17 cellular contexts compared by ENCODE assay signal in genomic region chr3:146709969-146710368, GRCh38.
DNase-seq lines count a peak whose midpoint lies in the region; ATAC-seq and TF ChIP-seq lines count a peak whose summit lies in the region.
"Had no signal": no experiment of that assay in that cellular context is flagged by ENCODE, and none has a peak within 500 bp of the region (broad histone marks: within the 10 kb centered on the region; RNA-seq: fewer than 3 reads in every experiment).

No MANE protein-coding gene starts in this region.

- H4K20me1 ChIP-seq in PC-3 (ENCODE audit: low read length), result no peaks in the 10 kb centered on the region

- BruUV-seq in PC-3 (replicated peaks; lab: Mats Ljungman, UMichigan), result no TSS peak

- no peaks in the 10 kb centered on the region for H3F3A ChIP-seq in PC-3 (ENCODE audit: low read length, unreplicated experiment)

- peak overlapping the region; percentile 44 for H3K27ac ChIP-seq in PC-3 (ENCODE audit: low read length)
- H3K27ac ChIP-seq in right atrium auricular region, result no peak overlapping the region

- TF ChIP-seq CTCF in PC-3 (conservative IDR thresholded peaks at IDR 0.05; ENCODE audit: low read depth, low read length) (no peak), fibroblast of mammary gland (conservative IDR thresholded peaks at IDR 0.05; ENCODE audit: control insufficient read depth, insufficient read depth, low read depth, low read length) (no peak), right atrium auricular region (IDR thresholded peaks at IDR 0.05) (no peak)

- H2AFZ ChIP-seq in PC-3 (ENCODE audit: low read length), result no peak overlapping the region

- intact Hi-C loops in PC-3 (cut with micrococcal nuclease), result loop anchor here (1.0 to 5.0 kb wide), 2 partner anchors 36 to 168 kb away; partner anchors contain the start of gene PLSCR1
- intact Hi-C loops in sciatic nerve (cut with DNase I), result no loop called here

- peaks cover 44% of the 10 kb centered on the region for H3K4me1 ChIP-seq in PC-3 (ENCODE audit: insufficient read depth, low read length)
- no peaks in the 10 kb centered on the region for H3K4me1 ChIP-seq in right atrium auricular region

- H3K9me2 ChIP-seq in PC-3 (replicated peaks; ENCODE audit: low read length), result no peaks in the 10 kb centered on the region

- H3K4me3 ChIP-seq in PC-3 (ENCODE audit: low read length) (no peak overlapping the region), fibroblast of mammary gland (ENCODE audit: control insufficient read depth, low read depth, low read length) (no peak overlapping the region), right atrium auricular region (no peak overlapping the region)
- H3K4me3 ChIP-seq: MG63 had no signal

- peak overlapping the region; percentile 12; the same call in 1 of the 2 replicates for H3K4me2 ChIP-seq in PC-3 (ENCODE audit: low read length)

- H3K36me3 ChIP-seq in PC-3 (ENCODE audit: low read depth, low read length), result no peaks in the 10 kb centered on the region
- no peaks in the 10 kb centered on the region for H3K36me3 ChIP-seq in right atrium auricular region
- H3K36me3 ChIP-seq: MG63 had no signal

- DNase-seq in ELR (ENCODE audit: low read depth), result peak; percentile 25
- peak; percentile 38 for DNase-seq in PC-3
- peak; percentile 28 for DNase-seq in fibroblast of mammary gland (ENCODE audit: low read depth)
- no peak for DNase-seq in sciatic nerve (ENCODE audit: low spot score)
- no peak for DNase-seq in UCSD-AML1 (lab: John Stamatoyannopoulos, UW; ENCODE audit: unreplicated experiment)
- no peak for DNase-seq in right atrium auricular region (ENCODE audit: low spot score)
- DNase-seq in GM19238 (ENCODE audit: insufficient read length, low spot score), result no peak
- DNase-seq: CD4-positive, CD25-positive, alpha-beta regulatory T cell; Karpas-422; MG63; NCI-H1417; NCI-H1694 treated with DMSO at 0.1 percent for 48 hours; NCI-H2081 treated with DMSO at 0.1 percent for 48 hours; NCI-H446 treated with DMSO at 0.1 percent for 48 hours; NCI-H526 treated with DMSO at 0.1 percent for 48 hours; SHP77 had no signal

- H3K9me3 ChIP-seq in PC-3 (ENCODE audit: low read length), result no peaks in the 10 kb centered on the region
- no peaks in the 10 kb centered on the region for H3K9me3 ChIP-seq in right atrium auricular region
- H3K9me3 ChIP-seq: MG63 had no signal

- no peaks in the 10 kb centered on the region for H3K79me2 ChIP-seq in PC-3 (ENCODE audit: low read length)

- no peak overlapping the region for H3K9ac ChIP-seq in PC-3 (ENCODE audit: low read length)

- ATAC-seq in PC-3, result peak; percentile 62
- peak; percentile 48 for ATAC-seq in sciatic nerve
- no peak for ATAC-seq in GM21723 (IDR thresholded peaks at IDR 0.05; ENCODE audit: unreplicated experiment)

- H3K27me3 ChIP-seq in PC-3 (ENCODE audit: low read length) (no peaks in the 10 kb centered on the region), right atrium auricular region (no peaks in the 10 kb centered on the region)
- H3K27me3 ChIP-seq: MG63 had no signal

- CTCF ChIA-PET in PC-3 (lab: Charles Lee), result no interaction called here

- POLR2A ChIA-PET in PC-3 (lab: Charles Lee; ENCODE audit: unreplicated experiment), result no interaction called here

Comparison
In these comparisons a context has a peak if more than half of its experiments do, and no peak if none do; other contexts are left out.
1. DNase-seq: peak in ELR (single experiment), PC-3 (single experiment) and fibroblast of mammary gland (single experiment); none in sciatic nerve (single experiment), UCSD-AML1 (single experiment), right atrium auricular region (single experiment) and GM19238 (single experiment).